11 cellular contexts compared by ENCODE assay signal in the genomic region with DNA sequence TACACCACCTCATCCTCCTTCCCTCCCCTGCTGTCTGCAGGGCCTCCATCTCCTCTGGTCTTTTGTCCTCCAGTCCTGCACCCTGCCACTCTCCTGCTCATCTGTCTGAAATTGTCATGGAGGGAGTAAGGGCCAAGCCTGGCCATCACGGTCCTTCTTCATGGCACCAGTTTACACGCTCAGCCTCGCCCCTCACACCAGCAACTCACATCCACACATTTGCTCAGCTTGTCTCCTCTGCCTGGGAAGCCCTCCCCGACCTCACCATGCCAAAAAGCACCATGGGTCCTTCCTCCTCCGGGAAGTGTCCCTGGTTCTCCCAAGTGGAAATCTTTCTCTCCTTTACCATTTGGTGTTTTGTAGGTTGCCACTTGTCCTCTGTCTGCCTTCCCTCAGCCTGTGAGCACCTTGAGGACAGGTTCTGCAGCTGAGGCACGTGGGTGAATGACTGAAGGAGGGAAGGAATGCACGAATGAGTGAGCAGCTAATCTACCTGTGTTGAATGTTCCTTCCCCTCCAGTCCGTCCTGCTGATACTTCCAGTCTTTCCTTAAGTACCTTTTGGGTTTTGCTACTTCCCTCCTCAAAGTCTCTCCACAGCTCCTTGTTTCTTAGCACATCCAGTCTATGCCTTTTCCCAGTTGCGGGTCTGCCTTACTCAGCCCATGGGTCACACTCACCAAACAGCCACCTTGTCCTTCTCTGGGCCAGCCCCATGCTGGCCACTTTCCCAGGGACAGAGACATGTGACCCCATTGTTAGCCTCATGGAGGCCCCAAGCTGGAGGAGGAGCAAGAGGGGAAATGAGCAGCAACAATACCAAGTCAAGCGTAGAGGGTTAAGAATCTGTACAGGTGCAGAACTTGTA. TPM values are rescaled to one million over a fixed set of nuclear protein-coding genes. Genes with fewer than 3 reads are reported as not detected.
DNase-seq lines count a peak whose midpoint lies in the region; ATAC-seq and TF ChIP-seq lines count a peak whose summit lies in the region.
"Had no signal": no experiment of that assay in that cellular context is flagged by ENCODE, and none has a peak within 500 bp of the region (broad histone marks: within the 10 kb centered on the region; RNA-seq: fewer than 3 reads in every experiment).

No MANE protein-coding gene starts in this region.

- H3K36me3 Mint-ChIP-seq in brain (peaks cover 12% of the 10 kb centered on the region), naive B cell (peaks cover 6 to 7% of the 10 kb centered on the region in 2 donors)

- peaks cover 9% of the 10 kb centered on the region for H3K36me3 ChIP-seq in HUES6 (ENCODE audit: control insufficient read depth, insufficient read depth, low read length)
- no peaks in the 10 kb centered on the region for H3K36me3 ChIP-seq in effector memory CD4-positive, alpha-beta T cell (ENCODE audit: control insufficient read depth, insufficient read depth, low read length)

- H3K9me3 ChIP-seq in HUES6 (ENCODE audit: control insufficient read depth, insufficient read depth, low read depth, low read length): no peaks in the 10 kb centered on the region
- H3K9me3 ChIP-seq in effector memory CD4-positive, alpha-beta T cell (ENCODE audit: control insufficient read depth, low read length): no peaks in the 10 kb centered on the region
- H3K9me3 ChIP-seq: MG63, mucosa of descending colon had no signal

- peak overlapping the region; percentile 79 for H3K9ac ChIP-seq in HUES6 (ENCODE audit: low read length)

- no peak for TF ChIP-seq CTCF in brain (conservative IDR thresholded peaks at IDR 0.05)

- H3K27me3 Mint-ChIP-seq in brain (peaks cover 9% of the 10 kb centered on the region), naive B cell (no peaks in the 10 kb centered on the region)

- peak overlapping the region; percentile 82; the same call in 1 of the 2 replicates for H3K4me3 ChIP-seq in HUES6 (ENCODE audit: low read depth, low read length)
- no peak overlapping the region for H3K4me3 ChIP-seq in effector memory CD4-positive, alpha-beta T cell (ENCODE audit: insufficient read depth, low read depth, low read length, poor library complexity, severe bottlenecking)
- H3K4me3 ChIP-seq: MG63, mucosa of descending colon had no signal

- no peaks in the 10 kb centered on the region for H3K27me3 ChIP-seq in HUES6 (ENCODE audit: control insufficient read depth, insufficient read depth, low read length)
- H3K27me3 ChIP-seq in effector memory CD4-positive, alpha-beta T cell (replicated peaks; ENCODE audit: control insufficient read depth, insufficient read depth, low read length, poor library complexity, severe bottlenecking): no peaks in the 10 kb centered on the region
- H3K27me3 ChIP-seq: MG63 had no signal

- H3K9me3 Mint-ChIP-seq in brain: no peaks in the 10 kb centered on the region
- H3K9me3 Mint-ChIP-seq in naive B cell: no peaks in the 10 kb centered on the region

- no peak for ATAC-seq in naive B cell (ENCODE audit: low read depth in 2 of 2)
- ATAC-seq: mucosa of descending colon had no signal

- H3K4me3 Mint-ChIP-seq in brain (peak overlapping the region; percentile 95 to 97 (median 97)), naive B cell (peak overlapping the region; percentile 29 to 99 (median 98))

- H3K27ac Mint-ChIP-seq in brain (peak overlapping the region; percentile 41 to 95 (median 93)), naive B cell (peak overlapping the region in 5 of 6 donors; percentile 33 to 97 (median 80))

- peaks cover 67% of the 10 kb centered on the region for H3K4me1 Mint-ChIP-seq in brain
- H3K4me1 Mint-ChIP-seq in naive B cell: peaks cover 42 to 60% (median 55%) of the 10 kb centered on the region in 3 donors

- DNase-seq in Ammon's horn (ENCODE audit: low spot score) (peak; percentile 80), naive B cell (no peak), germinal center (ENCODE audit: low spot score) (no peak), AG08396 (ENCODE audit: low spot score) (no peak), ureter (ENCODE audit: low spot score) (no peak)
- no peak for DNase-seq in effector memory CD4-positive, alpha-beta T cell
- DNase-seq: Calu3, MG63 had no signal

- peaks cover 41% of the 10 kb centered on the region for H3K4me1 ChIP-seq in HUES6 (ENCODE audit: control insufficient read depth, insufficient read depth, low read length)
- H3K4me1 ChIP-seq in effector memory CD4-positive, alpha-beta T cell (ENCODE audit: control insufficient read depth, insufficient read depth, low read length, poor library complexity, severe bottlenecking): peaks cover 5% of the 10 kb centered on the region

- H3K27ac ChIP-seq in HUES6 (ENCODE audit: low read depth, low read length): no peak overlapping the region; the same call in 1 of the 2 replicates
- H3K27ac ChIP-seq in effector memory CD4-positive, alpha-beta T cell (ENCODE audit: insufficient read depth, low read length, poor library complexity, severe bottlenecking): no peak overlapping the region

RNA-seq across cellular contexts. Expression of gene SLC2A1, which starts 2.3 kb away (rescaled TPM):
- polyA plus RNA-seq in brain (ENCODE audit: insufficient read depth, low read depth, low replicate concordance): 127 TPM
- polyA plus RNA-seq in naive B cell (ENCODE audit: low read depth in 6 of 6): 100 to 1,000 TPM in 1 of 6 donors, 10 to 100 TPM in 5; 58.4 to 125 (median 89.7) TPM
- 246 TPM for total RNA-seq in ureter
